Comparison of ENCODE assay signal across 9 cellular contexts in genomic region chr16:79920685-79921084, GRCh38.
"Had no signal": no experiment of that assay in that cellular context is flagged by ENCODE, and none has a peak within 500 bp of the region (broad histone marks: within the 10 kb centered on the region; RNA-seq: fewer than 3 reads in every experiment).

No MANE protein-coding gene starts in this region.

- H3K4me3 ChIP-seq: GM23248 had no signal

- H3K27ac ChIP-seq: GM23248, KMS-11 had no signal

- H3K27ac Mint-ChIP-seq: H9 had no signal

- H3K9ac ChIP-seq: GM23248, KMS-11 had no signal

- H3K4me3 Mint-ChIP-seq: H9 had no signal

- DNase-seq: GM23248, GOT3, H9, HCEC 1CT, IMR-90, KBM-7 had no signal

- H3K9me3 Mint-ChIP-seq: H9 had no signal

- H2AFZ ChIP-seq: GM23248 had no signal

- FAIRE-seq: H54, HTR-8/SVneo had no signal
